19 cellular contexts compared by ENCODE assay signal in the genomic region with DNA sequence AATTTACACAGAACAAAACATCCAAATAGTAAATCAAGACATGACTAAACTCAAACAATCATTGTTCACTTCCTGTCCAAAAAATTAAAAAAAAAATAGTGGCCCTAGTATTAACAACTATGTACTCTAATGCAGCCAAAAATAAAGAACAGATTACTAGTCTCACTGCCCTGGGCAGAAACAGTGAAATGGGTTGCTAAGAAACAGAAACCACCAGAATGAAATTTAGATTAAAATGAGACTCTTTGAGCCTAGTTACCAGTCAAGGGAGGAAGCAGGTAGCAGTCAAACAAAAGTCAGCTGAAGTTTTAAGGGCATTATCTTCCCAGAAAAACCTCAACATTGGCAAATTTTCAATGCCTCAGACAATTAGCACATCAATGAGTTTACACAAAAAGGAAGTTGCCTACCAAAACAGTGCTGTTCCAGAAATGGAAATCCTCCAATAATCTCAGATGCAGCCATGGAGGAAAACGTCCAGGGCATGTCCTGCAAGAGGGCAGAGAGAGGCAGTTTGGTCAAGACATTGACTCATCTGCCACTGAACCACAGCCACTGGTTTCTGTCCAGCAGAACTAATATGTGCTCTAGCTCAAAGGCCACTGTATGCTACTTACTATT.
DNase-seq lines count a peak whose midpoint lies in the region; ATAC-seq and TF ChIP-seq lines count a peak whose summit lies in the region.
"Had no signal": no experiment of that assay in that cellular context is flagged by ENCODE, and none has a peak within 500 bp of the region (broad histone marks: within the 10 kb centered on the region; RNA-seq: fewer than 3 reads in every experiment).

No MANE protein-coding gene starts in this region.

- H3K27me3 Mint-ChIP-seq in activated T-cell treated with anti-CD3 and anti-CD28 coated beads, Interleukin-2, amount 50 U/mL, for 4 hours (ENCODE audit: low read depth): no peaks in the 10 kb centered on the region
- H3K27me3 Mint-ChIP-seq: activated CD4-positive, alpha-beta T cell treated with anti-CD3 and anti-CD28 coated beads for 36 hours had no signal

- WGBS in psoas muscle, 3 donors: 19 to 25% (median 23%) methylated on average over 1 of the region's 1 CpG

- no peak for TF ChIP-seq CTCF in psoas muscle (IDR thresholded peaks at IDR 0.05)

- H3K36me3 ChIP-seq in psoas muscle (ENCODE audit: insufficient read depth in 1 of 2, low read depth in 1 of 2): no peaks in the 10 kb centered on the region
- H3K36me3 ChIP-seq: BLaER1 treated with 17β-estradiol and CSF1 and Interleukin-3, amounts not matched to agents 10 nM and 100 nM; neutrophil; vagina had no signal

- intact Hi-C loops in left ventricle myocardium superior (cut with micrococcal nuclease): no loop called here
- intact Hi-C loops in psoas muscle (cut with DNase I): no loop called here

- no peak overlapping the region for H3K27ac ChIP-seq in psoas muscle
- H3K27ac ChIP-seq: coronary artery, neutrophil, skin epidermis, vagina had no signal

- H3K4me1 Mint-ChIP-seq in activated T-cell treated with anti-CD3 and anti-CD28 coated beads, Interleukin-2, amount 50 U/mL, for 4 hours (ENCODE audit: low read depth): no peaks in the 10 kb centered on the region
- H3K4me1 Mint-ChIP-seq: activated CD4-positive, alpha-beta T cell treated with anti-CD3 and anti-CD28 coated beads for 36 hours had no signal

- no peaks in the 10 kb centered on the region for H3K4me1 ChIP-seq in psoas muscle
- H3K4me1 ChIP-seq: vagina had no signal

- DNase-seq in HK-2 (ENCODE audit: unreplicated experiment) (peak; percentile 16), amniotic epithelial cell (ENCODE audit: low read depth) (peak; percentile 56), midbrain (lab: John Stamatoyannopoulos, UW) (peak; percentile 9), left ventricle myocardium superior (no peak), T-helper 9 cell (no peak), psoas muscle (no peak)
- no peak for DNase-seq in activated T-cell treated with anti-CD3 and anti-CD28 coated beads, Interleukin-2, amount 50 U/mL, for 4 hours
- DNase-seq: activated CD4-positive, alpha-beta T cell treated with anti-CD3 and anti-CD28 coated beads for 36 hours; activated T-cell treated with anti-CD3 and anti-CD28 coated beads, Interleukin-2, amount 50 U/mL, for 1 hour; DMS79 treated with DMSO at 0.1 percent for 48 hours; mesendoderm; NCI-H1092 treated with DMSO at 0.1 percent for 48 hours; stimulated activated naive CD8-positive, alpha-beta T cell treated with anti-CD3 and anti-CD28 coated beads, Interleukin-15, Interleukin-2, amounts not matched to agents 100 U/mL and 50 U/mL, for 24 hours had no signal

- H3K4me3 Mint-ChIP-seq in activated T-cell treated with anti-CD3 and anti-CD28 coated beads, Interleukin-2, amount 50 U/mL, for 4 hours: no peak overlapping the region
- H3K4me3 Mint-ChIP-seq: activated CD4-positive, alpha-beta T cell treated with anti-CD3 and anti-CD28 coated beads for 36 hours had no signal

- peaks cover 4% of the 10 kb centered on the region for H3K9me3 Mint-ChIP-seq in activated T-cell treated with anti-CD3 and anti-CD28 coated beads, Interleukin-2, amount 50 U/mL, for 4 hours

- no peaks in the 10 kb centered on the region for H3K9me3 ChIP-seq in psoas muscle
- H3K9me3 ChIP-seq: BLaER1 treated with 17β-estradiol and CSF1 and Interleukin-3, amounts not matched to agents 10 nM and 100 nM; neutrophil; vagina had no signal

- no peaks in the 10 kb centered on the region for H3K36me3 Mint-ChIP-seq in activated T-cell treated with anti-CD3 and anti-CD28 coated beads, Interleukin-2, amount 50 U/mL, for 4 hours (ENCODE audit: insufficient read depth)

- no peak overlapping the region for H3K4me3 ChIP-seq in psoas muscle
- H3K4me3 ChIP-seq: BLaER1 treated with 17β-estradiol and CSF1 and Interleukin-3, amounts not matched to agents 10 nM and 100 nM; coronary artery; skin epidermis; vagina had no signal

- ATAC-seq in GM21423 (IDR thresholded peaks at IDR 0.05; ENCODE audit: unreplicated experiment) (peak; percentile 50), left ventricle myocardium superior (no peak), psoas muscle (no peak)
- no peak for ATAC-seq in activated T-cell treated with anti-CD3 and anti-CD28 coated beads, Interleukin-2, amount 50 U/mL, for 4 hours
- ATAC-seq: activated CD4-positive, alpha-beta T cell treated with anti-CD3 and anti-CD28 coated beads for 36 hours; stimulated activated naive CD8-positive, alpha-beta T cell treated with anti-CD3 and anti-CD28 coated beads, Interleukin-15, Interleukin-2, amounts not matched to agents 100 U/mL and 50 U/mL, for 24 hours had no signal

- no peaks in the 10 kb centered on the region for H3K27me3 ChIP-seq in psoas muscle (ENCODE audit: insufficient read depth in 3 of 3, low read length in 2 of 3)
- H3K27me3 ChIP-seq: BLaER1 treated with 17β-estradiol and CSF1 and Interleukin-3, amounts not matched to agents 10 nM and 100 nM; neutrophil; vagina had no signal

Comparison
In these comparisons a context has a peak if more than half of its experiments do, and no peak if none do; other contexts are left out.
1. DNase-seq: peak in HK-2 (single experiment), amniotic epithelial cell (single experiment) and midbrain (single experiment); none in left ventricle myocardium superior (single experiment), activated T-cell treated with anti-CD3 and anti-CD28 coated beads, Interleukin-2, amount 50 U/mL, for 4 hours (single experiment), T-helper 9 cell (single experiment) and psoas muscle (0 of 2).